ENCODE assay signal across 25 cellular contexts in genomic region chr9:136474974-136475865, GRCh38. TPM values are rescaled to one million over a fixed set of nuclear protein-coding genes. Genes with fewer than 3 reads are reported as not detected.
A peak's percentile ranks its signal among the peaks of the same experiment; 100 is the strongest.
DNase-seq lines count a peak whose midpoint lies in the region; ATAC-seq, FAIRE-seq and TF ChIP-seq lines count a peak whose summit lies in the region.
"Had no signal": no experiment of that assay in that cellular context is flagged by ENCODE, and none has a peak within 500 bp of the region (broad histone marks: within the 10 kb centered on the region; RNA-seq: fewer than 3 reads in every experiment).

No MANE protein-coding gene starts in this region.

- peak; percentile 7 for FAIRE-seq in bronchial epithelial cell (lab: Jason Lieb, UNC)
- FAIRE-seq: A204.1, GM12878, H54 had no signal

- RAD21 ChIA-PET in HCT116 (lab: Charles Lee; ENCODE audit: low non-redundant PET in 1 of 2, low total read pairs in 2 of 2, uncharacterized antibody in 2 of 2, unreplicated experiment in 2 of 2) = interaction anchor here in 1 of 2 experiments (0.6 kb wide), 1 partner anchor 22 kb away, joined by 4 read pairs; no protein-coding TSS in a partner anchor

- H2AFZ ChIP-seq in HCT116 (ENCODE audit: low read depth, low read length, poor library complexity, severe bottlenecking) = no peak overlapping the region
- no peak overlapping the region for H2AFZ ChIP-seq in trophoblast cell (ENCODE audit: insufficient read depth, low read length, poor library complexity)
- H2AFZ ChIP-seq: GM23338 had no signal

- H3K9me3 ChIP-seq in HCT116 (ENCODE audit: control insufficient read depth in 1 of 2, insufficient read depth in 1 of 2, low read depth in 1 of 2, low read length in 2 of 2) = no peaks in the 10 kb centered on the region
- H3K9me3 ChIP-seq in HEK293 (ENCODE audit: control insufficient read depth, insufficient read depth, low read depth, low read length) = no peaks in the 10 kb centered on the region
- peaks cover 5% of the 10 kb centered on the region for H3K9me3 ChIP-seq in trophoblast cell (ENCODE audit: insufficient read depth, low read depth, low read length)
- H3K9me3 ChIP-seq: BE2C had no signal

- H3K79me2 ChIP-seq in HCT116 (ENCODE audit: insufficient read depth, low read length) (peaks cover 96% of the 10 kb centered on the region), trophoblast cell (ENCODE audit: control insufficient read depth, insufficient read depth, low read length, poor library complexity) (peaks cover 4% of the 10 kb centered on the region)

- TF ChIP-seq RAD21 in HCT116 (IDR thresholded peaks at IDR 0.05; ENCODE audit: low read depth) = no peak

- TSS peak; percentile 1 for BruUV-seq in HCT116 (replicated peaks; lab: Mats Ljungman, UMichigan)

- no peak overlapping the region for H3K23ac ChIP-seq in trophoblast cell (ENCODE audit: low read length)

- DNase-seq in HCT116 (ENCODE audit: low read depth, low spot score) (no peak), bronchial epithelial cell (ENCODE audit: low read depth) (no peak), trophoblast cell (no peak), NCI-H187 treated with DMSO at 0.1 percent for 48 hours (lab: John Stamatoyannopoulos, UW) (no peak)
- DNase-seq: ACHN; BE2C; C1 segment of cervical spinal cord; CD4-positive, CD25-positive, alpha-beta regulatory T cell; CD8-positive, alpha-beta memory T cell; COR-L47; DMS 273 treated with DMSO at 0.1 percent for 48 hours; DMS53; DND-41; EL; HCEC 1CT; IMR-90; KBM-7 had no signal

- no peak overlapping the region for H2AK5ac ChIP-seq in trophoblast cell (ENCODE audit: low read length)

- H4K20me1 ChIP-seq in HCT116 (ENCODE audit: insufficient read depth) = no peaks in the 10 kb centered on the region

- no peak overlapping the region for H4K91ac ChIP-seq in trophoblast cell (ENCODE audit: low read depth, low read length)

- H3K9ac ChIP-seq in HCT116 (ENCODE audit: low read length) = no peak overlapping the region
- no peak overlapping the region for H3K9ac ChIP-seq in trophoblast cell (ENCODE audit: low read length)

- H3K4me1 ChIP-seq in HCT116 (ENCODE audit: control insufficient read depth in 1 of 2, insufficient read depth in 2 of 2, low read length in 2 of 2) (no peaks in the 10 kb centered on the region), HEK293 (ENCODE audit: control insufficient read depth, insufficient read depth, low read length) (no peaks in the 10 kb centered on the region), trophoblast cell (ENCODE audit: control insufficient read depth in 1 of 2, insufficient read depth in 2 of 2, low read length in 2 of 2) (peaks cover 0 to under 1% of the 10 kb centered on the region in 2 experiments)
- H3K4me1 ChIP-seq: BE2C had no signal

- TF ChIP-seq CTCF in HCT116 (IDR thresholded peaks at IDR 0.05 in 2 of 3, conservative IDR thresholded peaks at IDR 0.05 in 1 of 3; ENCODE audit: borderline replicate concordance in 1 of 3, insufficient read depth in 1 of 3, low read depth in 2 of 3, low read length in 2 of 3) = no peak
- TF ChIP-seq CTCF in HEK293 (tag by site-specific recombination; IDR thresholded peaks at IDR 0.05) = no peak
- TF ChIP-seq CTCF in bronchial epithelial cell (IDR thresholded peaks at IDR 0.05; ENCODE audit: insufficient read depth, low read length, severe bottlenecking) = no peak

- ATAC-seq in HCT116 (no peak), GM18868 (IDR thresholded peaks at IDR 0.05; ENCODE audit: unreplicated experiment) (no peak), HG03280 (IDR thresholded peaks at IDR 0.05; ENCODE audit: unreplicated experiment) (no peak)
- ATAC-seq: GM12878, GM23338 had no signal

- H3K9me2 ChIP-seq in HCT116 (ENCODE audit: insufficient read depth) = no peaks in the 10 kb centered on the region

- no peak overlapping the region for H3K14ac ChIP-seq in trophoblast cell (ENCODE audit: low read length)

- CTCF ChIA-PET in HCT116 (lab: Charles Lee) = interaction anchor here (0.5 kb wide), 1 partner anchor 102 kb away, joined by 3 read pairs; no protein-coding TSS in a partner anchor
- CTCF ChIA-PET in HEK293 (lab: Yijun Ruan, JAX) = interaction anchor here (0.7 to 4.1 kb wide), 3 partner anchors 22 to 78 kb away, joined by 3 to 17 read pairs (median 3); partner anchors contain the start of gene INPP5E

- no peak overlapping the region for H4K12ac ChIP-seq in trophoblast cell (ENCODE audit: low read depth, low read length)

- H3K27me3 ChIP-seq in HCT116 (ENCODE audit: insufficient read depth, low read length) (no peaks in the 10 kb centered on the region), bronchial epithelial cell (ENCODE audit: control insufficient read depth, insufficient read depth, low read length) (no peaks in the 10 kb centered on the region), trophoblast cell (ENCODE audit: insufficient read depth, low read length) (no peaks in the 10 kb centered on the region)
- H3K27me3 ChIP-seq: BE2C had no signal

- H3K36me3 ChIP-seq in HCT116 (ENCODE audit: control insufficient read depth in 1 of 2, insufficient read depth in 2 of 2, low read length in 2 of 2) (peaks cover 56 to 73% of the 10 kb centered on the region in 2 experiments), HEK293 (ENCODE audit: control insufficient read depth in 2 of 2, insufficient read depth in 1 of 2, low read length in 2 of 2) (peaks cover 4 to 93% of the 10 kb centered on the region in 2 experiments; a peak in 2 of 3 replicates), bronchial epithelial cell (ENCODE audit: control insufficient read depth, insufficient read depth, low read length) (peaks cover 53% of the 10 kb centered on the region), trophoblast cell (ENCODE audit: control insufficient read depth in 1 of 2, insufficient read depth in 2 of 2, low read length in 2 of 2) (peaks cover 83 to 87% of the 10 kb centered on the region in 2 experiments)

- TF ChIP-seq POLR2A in HCT116 (IDR thresholded peaks at IDR 0.05; ENCODE audit: borderline replicate concordance, extremely low read depth, insufficient read depth, insufficient read length) = no peak

- H3K27ac ChIP-seq in HCT116 (ENCODE audit: low read depth, low read length) = no peak overlapping the region
- no peak overlapping the region for H3K27ac ChIP-seq in HEK293 (ENCODE audit: extremely low read depth, low read depth, low read length)
- no peak overlapping the region for H3K27ac ChIP-seq in trophoblast cell (ENCODE audit: low read depth, low read length)
- H3K27ac ChIP-seq: HL-60 had no signal

- H2BK5ac ChIP-seq in trophoblast cell (ENCODE audit: low read depth, low read length, poor library complexity) = no peak overlapping the region

- no peaks in the 10 kb centered on the region for H3K79me1 ChIP-seq in trophoblast cell (ENCODE audit: low read length)

- H3K18ac ChIP-seq in trophoblast cell (ENCODE audit: low read length) = no peak overlapping the region

- H4K8ac ChIP-seq in trophoblast cell (ENCODE audit: low read depth, low read length) = no peak overlapping the region

- no peak overlapping the region for H2BK12ac ChIP-seq in trophoblast cell (ENCODE audit: low read length)

- POLR2A ChIA-PET in HCT116 (lab: Charles Lee) = no interaction called here
- POLR2A ChIA-PET in HEK293 (lab: Yijun Ruan, JAX) = no interaction called here

- H3K4me2 ChIP-seq in HCT116 (ENCODE audit: low read length) (no peak overlapping the region), trophoblast cell (ENCODE audit: low read length) (no peak overlapping the region)
- H3K4me2 ChIP-seq: GM23338 had no signal

- peak overlapping the region; percentile 31 for H3K4ac ChIP-seq in trophoblast cell (ENCODE audit: low read depth, low read length)

- intact Hi-C loops in HCT116 (cut with micrococcal nuclease) = no loop called here

- H3K4me3 ChIP-seq in HCT116 (replicated peaks in 1 of 2; ENCODE audit: low read depth in 1 of 2, low read length in 2 of 2) (no peak overlapping the region), HEK293 (ENCODE audit: low read depth, low read length) (no peak overlapping the region), bronchial epithelial cell (ENCODE audit: low read depth, low read length) (no peak overlapping the region), trophoblast cell (ENCODE audit: low read depth, low read length) (no peak overlapping the region)
- H3K4me3 ChIP-seq: GM12878, GM23338 had no signal

- WGBS in trophoblast cell (ENCODE audit: extremely low coverage, insufficient coverage, insufficient read length) = no CpG with 5 or more reads among the region's 34 CpGs

- no peak overlapping the region for H2BK120ac ChIP-seq in trophoblast cell (ENCODE audit: insufficient read depth, low read length, poor library complexity)

TF ChIP-seq in HCT116, 20 proteins besides CTCF, POLR2A, EP300 and RAD21 (continues in another document):
- TF ChIP-seq FOSL1 (IDR thresholded peaks at IDR 0.05; ENCODE audit: low read depth) = no peak

TF ChIP-seq in HEK293, 187 proteins besides CTCF, POLR2A, EP300 and RAD21:
- TF ChIP-seq ZFP69B (tag by site-specific recombination; IDR thresholded peaks at IDR 0.05) (no peak), SCRT2 (tag by site-specific recombination; IDR thresholded peaks at IDR 0.05) (peak; percentile 53), SCRT1 (tag by site-specific recombination; IDR thresholded peaks at IDR 0.05; ENCODE audit: borderline replicate concordance) (0 out of 2 replicates have a peak, but pooled peaks have one; percentile 28), ZNF16 (tag by site-specific recombination; IDR thresholded peaks at IDR 0.05; ENCODE audit: low read depth) (no peak), ZFHX2 (tag by site-specific recombination; conservative IDR thresholded peaks at IDR 0.05) (0 out of 2 replicates have a peak, but pooled peaks have one; percentile 9)

RNA-seq across cellular contexts. Expression of gene SEC16A, which starts 7.6 kb away (rescaled TPM):
- total RNA-seq in HCT116 (2021; ENCODE audit: unreplicated experiment) (49.8 TPM), bronchial epithelial cell (13.7 and 20.5 TPM in 2 replicates)
- polyA plus RNA-seq in HCT116 (2012) = 35.5 and 36.4 TPM in 2 replicates
- polyA plus RNA-seq in trophoblast cell (2013) = 61.8 and 62.8 TPM in 2 replicates

RNA-seq across cellular contexts. Expression of gene INPP5E, which starts 35.6 kb away (rescaled TPM):
- total RNA-seq in HCT116 (2021; ENCODE audit: unreplicated experiment) (23.8 TPM), bronchial epithelial cell (2.4 and 3.1 TPM in 2 replicates)
- polyA plus RNA-seq in HCT116 (2012) = 14.6 and 16.0 TPM in 2 replicates
- polyA plus RNA-seq in trophoblast cell (2013) = 9.8 and 10.3 TPM in 2 replicates
